ENCODE assay signal across 20 cellular contexts in the genomic region with DNA sequence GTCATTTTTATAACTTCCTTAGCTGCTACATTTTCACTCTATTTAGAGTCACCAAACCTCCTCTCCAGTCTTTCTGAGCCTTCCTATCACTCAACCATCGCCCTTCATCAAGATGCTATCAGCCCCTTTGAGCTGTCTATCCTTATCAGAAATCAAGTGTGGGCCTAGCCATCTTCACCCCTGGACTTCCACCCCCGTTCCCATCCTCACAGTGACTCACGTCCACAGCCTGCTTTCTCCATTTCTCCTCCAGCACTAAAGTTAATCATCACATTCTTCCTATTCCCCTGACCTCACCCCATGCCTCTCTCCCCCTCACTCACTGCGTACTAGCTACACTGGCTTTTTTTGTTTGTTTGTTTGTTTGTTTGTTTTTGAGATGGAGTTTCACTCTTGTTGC. TPM values are rescaled to one million over a fixed set of nuclear protein-coding genes. Genes with fewer than 3 reads are reported as not detected.
DNase-seq lines count a peak whose midpoint lies in the region; ATAC-seq and TF ChIP-seq lines count a peak whose summit lies in the region.
"Had no signal": no experiment of that assay in that cellular context is flagged by ENCODE, and none has a peak within 500 bp of the region (broad histone marks: within the 10 kb centered on the region; RNA-seq: fewer than 3 reads in every experiment).

No MANE protein-coding gene starts in this region.

- no peaks in the 10 kb centered on the region for H3K9me3 ChIP-seq in GM23248 (ENCODE audit: low read depth)
- H3K9me3 ChIP-seq: tibial nerve had no signal

- no peak overlapping the region for H2AFZ ChIP-seq in GM23248

- no peaks in the 10 kb centered on the region for H4K20me1 ChIP-seq in GM23248 (ENCODE audit: insufficient read depth)

- H3F3A ChIP-seq in GM23248 (ENCODE audit: insufficient read depth): peaks cover 14% of the 10 kb centered on the region; the same call in 1 of the 2 replicates

- no peak overlapping the region for H3K27ac ChIP-seq in GM23248
- H3K27ac ChIP-seq: HL-60, tibial nerve had no signal

- intact Hi-C loops in activated T-helper 1 cell treated with anti-CD3 and anti-CD28 coated beads, Interleukin-12 subunit alpha, Interleukin-12 subunit beta, Interleukin-2, Interleukin-4 antibody, amounts not matched to agents 30 ng/mL and 10 ng/mL and 1 ng/mL, durations not matched to agents 14 hours and 24 hours and 36 hours (cut with micrococcal nuclease): loop anchor here (10.0 kb wide), 1 partner anchor 59 kb away; no protein-coding TSS in a partner anchor

- no peak overlapping the region for H3K27ac Mint-ChIP-seq in activated T-helper 1 cell treated with anti-CD3 and anti-CD28 coated beads, Interleukin-12 subunit alpha, Interleukin-12 subunit beta, Interleukin-2, Interleukin-4 antibody, amounts not matched to agents 30 ng/mL and 10 ng/mL and 1 ng/mL, durations not matched to agents 14 hours and 24 hours and 36 hours
- H3K27ac Mint-ChIP-seq: CD14-positive monocyte; dendritic cell treated with granulocyte-macrophage colony-stimulating factor and Interleukin-4, amounts not matched to agents 40 ng/mL and 50 ng/mL, for 4 days; stimulated activated naive B cell treated with anti-CD40 and anti-IgM and Interleukin-4, amounts not matched to agents 10 μg/mL and 1 μg/mL and 100 μg/mL, for 72 hours had no signal

- H3K9ac ChIP-seq in GM23248: no peak overlapping the region

- WGBS in GM23248 (ENCODE audit: low coverage in 1 of 2, low lambda C conversion rate in 2 of 2, missing lambda C conversion rate in 2 of 2), 2 experiments: 23 to 28% methylated on average over 4 of the region's 4 CpGs

- no peak for TF ChIP-seq CTCF in foreskin fibroblast (IDR thresholded peaks at IDR 0.05; ENCODE audit: low read depth, low read length)

- H3K36me3 ChIP-seq in GM23248 (ENCODE audit: low read depth): no peaks in the 10 kb centered on the region
- H3K36me3 ChIP-seq: tibial nerve had no signal

- in situ Hi-C loops in GM23248 (cut with MboI): no loop called here

- H3K79me2 ChIP-seq in GM23248 (ENCODE audit: insufficient read depth): no peaks in the 10 kb centered on the region

- H3K9me3 Mint-ChIP-seq in activated T-helper 1 cell treated with anti-CD3 and anti-CD28 coated beads, Interleukin-12 subunit alpha, Interleukin-12 subunit beta, Interleukin-2, Interleukin-4 antibody, amounts not matched to agents 30 ng/mL and 10 ng/mL and 1 ng/mL, durations not matched to agents 14 hours and 24 hours and 36 hours: no peaks in the 10 kb centered on the region
- H3K9me3 Mint-ChIP-seq: dendritic cell treated with granulocyte-macrophage colony-stimulating factor and Interleukin-4, amounts not matched to agents 40 ng/mL and 50 ng/mL, for 4 days had no signal

- no peak overlapping the region for H3K4me3 Mint-ChIP-seq in activated T-helper 1 cell treated with anti-CD3 and anti-CD28 coated beads, Interleukin-12 subunit alpha, Interleukin-12 subunit beta, Interleukin-2, Interleukin-4 antibody, amounts not matched to agents 30 ng/mL and 10 ng/mL and 1 ng/mL, durations not matched to agents 14 hours and 24 hours and 36 hours
- H3K4me3 Mint-ChIP-seq: dendritic cell treated with granulocyte-macrophage colony-stimulating factor and Interleukin-4, amounts not matched to agents 40 ng/mL and 50 ng/mL, for 4 days; stimulated activated naive B cell treated with anti-CD40 and anti-IgM and Interleukin-4, amounts not matched to agents 10 μg/mL and 1 μg/mL and 100 μg/mL, for 72 hours had no signal

- DNase-seq in GM23248 (peak; percentile 86), foreskin fibroblast (peak; percentile 39 to 67), skeletal muscle cell (ENCODE audit: low read depth) (peak; percentile 17), NCI-H1417 treated with DMSO at 0.1 percent for 48 hours (lab: John Stamatoyannopoulos, UW) (no peak), Ammon's horn (ENCODE audit: low spot score) (no peak)
- no peak for DNase-seq in activated T-helper 1 cell treated with anti-CD3 and anti-CD28 coated beads, Interleukin-12 subunit alpha, Interleukin-12 subunit beta, Interleukin-2, Interleukin-4 antibody, amounts not matched to agents 30 ng/mL and 10 ng/mL and 1 ng/mL, durations not matched to agents 14 hours and 24 hours and 36 hours (ENCODE audit: low spot score)
- DNase-seq: activated CD4-positive, CD25-positive, alpha-beta regulatory T cell; activated effector memory CD4-positive, alpha-beta T cell treated with Interleukin-2 at 50 U/mL for 16 hours; aorta; Kasumi-1; left ventricle myocardium superior; NCI-H1436; SIG-M5; stimulated activated naive B cell treated with anti-CD40 and anti-IgM and Interleukin-4, amounts not matched to agents 10 μg/mL and 1 μg/mL and 100 μg/mL, for 72 hours had no signal

- peaks cover 43% of the 10 kb centered on the region for H3K27me3 Mint-ChIP-seq in activated T-helper 1 cell treated with anti-CD3 and anti-CD28 coated beads, Interleukin-12 subunit alpha, Interleukin-12 subunit beta, Interleukin-2, Interleukin-4 antibody, amounts not matched to agents 30 ng/mL and 10 ng/mL and 1 ng/mL, durations not matched to agents 14 hours and 24 hours and 36 hours (ENCODE audit: insufficient read depth)

- peaks cover 10% of the 10 kb centered on the region; the same call in 1 of the 2 replicates for H3K27me3 ChIP-seq in GM23248 (replicated peaks; ENCODE audit: insufficient read depth)

- ATAC-seq in SK-N-SH treated with all-trans-retinoic acid at 6 μM for 48 hours: 0 out of 3 replicates have a peak, but pooled peaks have one; percentile 13
- ATAC-seq in GM19395 (IDR thresholded peaks at IDR 0.05; ENCODE audit: unreplicated experiment): no peak
- ATAC-seq: left ventricle myocardium superior; stimulated activated naive B cell treated with anti-CD40 and anti-IgM and Interleukin-4, amounts not matched to agents 10 μg/mL and 1 μg/mL and 100 μg/mL, for 72 hours had no signal

- H3K4me3 ChIP-seq in GM23248: no peak overlapping the region
- H3K4me3 ChIP-seq in foreskin fibroblast (ENCODE audit: low read depth in 1 of 2, low read length in 2 of 2): no peak overlapping the region
- H3K4me3 ChIP-seq in skeletal muscle cell (ENCODE audit: low read depth, low read length): no peak overlapping the region
- H3K4me3 ChIP-seq: tibial nerve had no signal

- peaks cover 5% of the 10 kb centered on the region for H3K4me1 Mint-ChIP-seq in activated T-helper 1 cell treated with anti-CD3 and anti-CD28 coated beads, Interleukin-12 subunit alpha, Interleukin-12 subunit beta, Interleukin-2, Interleukin-4 antibody, amounts not matched to agents 30 ng/mL and 10 ng/mL and 1 ng/mL, durations not matched to agents 14 hours and 24 hours and 36 hours (ENCODE audit: low read depth)

- peaks cover 24% of the 10 kb centered on the region for H3K4me1 ChIP-seq in GM23248 (ENCODE audit: insufficient read depth)

- no peak overlapping the region for H3K4me2 ChIP-seq in GM23248 (ENCODE audit: unreplicated experiment)

- H3K36me3 Mint-ChIP-seq in activated T-helper 1 cell treated with anti-CD3 and anti-CD28 coated beads, Interleukin-12 subunit alpha, Interleukin-12 subunit beta, Interleukin-2, Interleukin-4 antibody, amounts not matched to agents 30 ng/mL and 10 ng/mL and 1 ng/mL, durations not matched to agents 14 hours and 24 hours and 36 hours (ENCODE audit: low read depth): no peaks in the 10 kb centered on the region

- no peaks in the 10 kb centered on the region for H3K9me2 ChIP-seq in GM23248 (ENCODE audit: insufficient read depth)

TF ChIP-seq in SK-N-SH treated with all-trans-retinoic acid at 6 μM for 48 hours, 23 proteins besides CTCF, POLR2A, EP300 and RAD21:
- TF ChIP-seq OSR1 (CRISPR knock-in tag; IDR thresholded peaks at IDR 0.05) (no peak), ZNF70 (CRISPR knock-in tag; IDR thresholded peaks at IDR 0.05) (no peak), CSDC2 (CRISPR knock-in tag; IDR thresholded peaks at IDR 0.05) (no peak), ISL1 (CRISPR knock-in tag; IDR thresholded peaks at IDR 0.05) (no peak), TOX (CRISPR knock-in tag; IDR thresholded peaks at IDR 0.05; ENCODE audit: borderline replicate concordance) (no peak), PPARA (CRISPR knock-in tag; IDR thresholded peaks at IDR 0.05; ENCODE audit: borderline replicate concordance) (no peak), SNAI2 (CRISPR knock-in tag; IDR thresholded peaks at IDR 0.05) (no peak), ESRRG (CRISPR knock-in tag; IDR thresholded peaks at IDR 0.05) (no peak), RARB (CRISPR knock-in tag; IDR thresholded peaks at IDR 0.05) (no peak), ZFP30 (CRISPR knock-in tag; IDR thresholded peaks at IDR 0.05) (no peak)
- TF ChIP-seq, protein P1, sequence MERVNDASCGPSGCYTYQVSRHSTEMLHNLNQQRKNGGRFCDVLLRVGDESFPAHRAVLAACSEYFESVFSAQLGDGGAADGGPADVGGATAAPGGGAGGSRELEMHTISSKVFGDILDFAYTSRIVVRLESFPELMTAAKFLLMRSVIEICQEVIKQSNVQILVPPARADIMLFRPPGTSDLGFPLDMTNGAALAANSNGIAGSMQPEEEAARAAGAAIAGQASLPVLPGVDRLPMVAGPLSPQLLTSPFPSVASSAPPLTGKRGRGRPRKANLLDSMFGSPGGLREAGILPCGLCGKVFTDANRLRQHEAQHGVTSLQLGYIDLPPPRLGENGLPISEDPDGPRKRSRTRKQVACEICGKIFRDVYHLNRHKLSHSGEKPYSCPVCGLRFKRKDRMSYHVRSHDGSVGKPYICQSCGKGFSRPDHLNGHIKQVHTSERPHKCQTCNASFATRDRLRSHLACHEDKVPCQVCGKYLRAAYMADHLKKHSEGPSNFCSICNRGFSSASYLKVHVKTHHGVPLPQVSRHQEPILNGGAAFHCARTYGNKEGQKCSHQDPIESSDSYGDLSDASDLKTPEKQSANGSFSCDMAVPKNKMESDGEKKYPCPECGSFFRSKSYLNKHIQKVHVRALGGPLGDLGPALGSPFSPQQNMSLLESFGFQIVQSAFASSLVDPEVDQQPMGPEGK (CRISPR knock-in tag; IDR thresholded peaks at IDR 0.05; ENCODE audit: borderline replicate concordance): no peak
TF ChIP-seq in SK-N-SH treated with all-trans-retinoic acid at 6 μM for 48 hours: peak in this region for 0.

RNA-seq across cellular contexts. Expression of a gene that starts 2.4 kb away (rescaled TPM):
- not detected in 2 replicates for total RNA-seq in GM23248 (2014; rRNA removed; shearing (Covaris generic))
- polyA plus RNA-seq in GM23248 (2016; fragmentation: Nextera tagmentation; extraction: Ambion mirVana): not detected in 2 replicates
- not detected in 2 replicates for total RNA-seq in activated T-helper 1 cell treated with anti-CD3 and anti-CD28 coated beads, Interleukin-12 subunit alpha, Interleukin-12 subunit beta, Interleukin-2, Interleukin-4 antibody, amounts not matched to agents 30 ng/mL and 10 ng/mL and 1 ng/mL, durations not matched to agents 14 hours and 24 hours and 36 hours
- polyA plus RNA-seq: CD14-positive monocyte had no signal

Comparison
In these comparisons a context has a peak if more than half of its experiments do, and no peak if none do; other contexts are left out.
1. DNase-seq: peak in GM23248 (single experiment), foreskin fibroblast (2 of 2) and skeletal muscle cell (single experiment); none in NCI-H1417 treated with DMSO at 0.1 percent for 48 hours (single experiment), activated T-helper 1 cell treated with anti-CD3 and anti-CD28 coated beads, Interleukin-12 subunit alpha, Interleukin-12 subunit beta, Interleukin-2, Interleukin-4 antibody, amounts not matched to agents 30 ng/mL and 10 ng/mL and 1 ng/mL, durations not matched to agents 14 hours and 24 hours and 36 hours (single experiment) and Ammon's horn (single experiment).